24 cellular contexts compared by ENCODE assay signal in the genomic region with DNA sequence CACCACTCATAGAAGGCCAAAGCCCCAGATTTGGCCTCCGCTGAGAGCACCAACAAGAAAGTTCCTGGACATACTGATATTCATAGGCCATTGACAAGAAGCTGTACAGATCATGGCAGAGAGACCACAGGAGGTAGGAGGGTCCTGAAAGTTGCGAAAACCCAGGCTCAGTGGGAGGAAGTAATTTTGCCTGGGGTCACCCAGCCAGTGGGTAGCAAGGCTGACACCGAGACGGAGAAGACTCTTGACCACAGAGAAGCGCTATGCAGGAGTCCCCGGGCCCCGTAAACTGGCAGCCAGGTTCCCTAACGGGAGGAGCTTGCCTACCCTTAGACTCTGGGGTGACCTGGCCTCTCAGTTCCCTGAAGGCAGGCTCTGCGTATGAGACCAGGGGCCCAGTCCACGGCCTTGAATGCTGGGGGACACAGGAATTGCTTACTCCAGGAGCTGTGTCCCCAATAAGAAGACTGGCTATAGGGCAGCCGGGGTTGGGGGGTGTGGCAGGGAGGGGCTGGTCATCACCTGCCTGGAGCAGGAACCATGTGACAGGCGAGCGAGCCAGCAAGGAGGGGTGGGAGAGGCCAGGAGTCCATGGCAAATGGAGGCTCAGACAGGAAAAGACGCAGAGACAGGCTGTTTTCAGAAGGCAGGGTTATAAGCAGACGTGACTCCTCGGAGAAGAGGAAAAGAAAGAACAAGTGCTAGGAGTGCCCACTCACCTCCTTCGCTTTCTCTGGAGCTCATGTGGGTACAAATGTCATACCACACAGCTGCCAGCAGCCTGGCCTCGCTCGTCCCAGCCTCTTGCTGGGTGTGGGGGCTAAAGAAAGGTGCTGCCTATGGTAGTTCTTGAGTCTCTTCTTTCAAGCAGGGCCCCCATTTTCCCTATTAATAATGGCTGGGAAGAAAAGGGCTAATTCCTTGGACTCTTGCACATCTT. TPM values are rescaled to one million over a fixed set of nuclear protein-coding genes. Genes with fewer than 3 reads are reported as not detected.
"Had no signal": no experiment of that assay in that cellular context is flagged by ENCODE, and none has a peak within 500 bp of the region (broad histone marks: within the 10 kb centered on the region; RNA-seq: fewer than 3 reads in every experiment).

No MANE protein-coding gene starts in this region.

- H3K4me3 ChIP-seq: adrenal gland, ascending aorta, pancreas, psoas muscle, transverse colon, uterus had no signal

- DNase-seq: activated CD4-positive, alpha-beta memory T cell treated with anti-CD3 and anti-CD28 coated beads for 36 hours; activated CD4-positive, alpha-beta T cell treated with anti-CD3 and anti-CD28 coated beads for 48 hours; activated gamma-delta T cell treated with Interleukin-2 at 50 U/mL for 16 hours; adrenal gland; brain microvascular endothelial cell; central memory CD4-positive, alpha-beta T cell; effector memory CD4-positive, alpha-beta T cell; foreskin keratinocyte; glutamatergic neuron; hypothalamus; pancreas; psoas muscle; stimulated activated CD4-positive, alpha-beta T cell treated with anti-CD3 and anti-CD28 coated beads, Interleukin-1b, Interleukin-23, amount 100 ng/mL, for 48 hours; T-helper 17 cell; transverse colon; uterus had no signal

- H3K4me3 Mint-ChIP-seq: activated CD4-positive, alpha-beta memory T cell treated with anti-CD3 and anti-CD28 coated beads for 36 hours; activated naive CD8-positive, alpha-beta T cell; memory B cell; nephron; T-helper 17 cell had no signal

- H3K4me1 Mint-ChIP-seq: nephron had no signal

- H3K4me1 ChIP-seq: adrenal gland, ascending aorta, foreskin keratinocyte, pancreas, psoas muscle, transverse colon, uterus had no signal

- H3K9me3 Mint-ChIP-seq: activated CD4-positive, alpha-beta memory T cell treated with anti-CD3 and anti-CD28 coated beads for 36 hours; nephron had no signal

- H3K27me3 Mint-ChIP-seq: activated CD4-positive, alpha-beta memory T cell treated with anti-CD3 and anti-CD28 coated beads for 36 hours; activated naive CD8-positive, alpha-beta T cell; T-helper 17 cell had no signal

- FAIRE-seq: colon, pancreas had no signal

- H3K36me3 Mint-ChIP-seq: activated CD4-positive, alpha-beta memory T cell treated with anti-CD3 and anti-CD28 coated beads for 36 hours; activated naive CD8-positive, alpha-beta T cell; memory B cell had no signal

- H3K27me3 ChIP-seq: adrenal gland, ascending aorta, brain microvascular endothelial cell, foreskin keratinocyte, pancreas, transverse colon, uterus had no signal

- H3K27ac ChIP-seq: adrenal gland, ascending aorta, brain microvascular endothelial cell, foreskin keratinocyte, pancreas, psoas muscle, transverse colon, uterus had no signal

- H3K9me3 ChIP-seq: adrenal gland, ascending aorta, pancreas, psoas muscle, transverse colon, uterus had no signal

- H3K36me3 ChIP-seq: adrenal gland, ascending aorta, brain microvascular endothelial cell, pancreas, transverse colon, uterus had no signal

- H3K27ac Mint-ChIP-seq: activated CD4-positive, alpha-beta memory T cell treated with anti-CD3 and anti-CD28 coated beads for 36 hours; activated naive CD8-positive, alpha-beta T cell; memory B cell; nephron; T-helper 17 cell had no signal

RNA-seq across cellular contexts. Expression of a gene that starts 24.6 kb away (rescaled TPM):
- total RNA-seq: ascending aorta, dermis microvascular lymphatic vessel endothelial cell, foreskin keratinocyte, myocyte, psoas muscle, T-helper 17 cell had no signal
- polyA plus RNA-seq: foreskin keratinocyte, liver had no signal
